In the genomic region with DNA sequence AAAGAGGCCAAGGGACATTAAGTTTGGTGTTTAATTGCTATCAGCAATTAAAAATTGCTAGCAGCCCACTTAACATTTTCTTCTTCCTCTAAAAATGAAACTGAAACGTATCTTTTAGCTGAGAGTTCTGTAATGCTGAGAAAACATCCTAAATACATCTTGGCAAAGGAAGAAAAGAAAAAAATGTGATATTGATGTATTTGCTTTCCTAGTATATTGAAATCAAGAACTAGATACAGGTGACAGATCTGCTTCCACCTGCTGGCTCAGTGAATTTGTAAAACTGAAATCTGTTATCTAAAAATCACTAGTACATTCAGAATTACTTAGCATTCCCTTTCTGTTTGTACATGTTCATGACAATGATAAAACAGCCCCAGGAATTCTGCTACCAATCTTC, we compare ENCODE assay signal across 12 cellular contexts.
DNase-seq lines count a peak whose midpoint lies in the region; ATAC-seq and TF ChIP-seq lines count a peak whose summit lies in the region.
"Had no signal": no experiment of that assay in that cellular context is flagged by ENCODE, and none has a peak within 500 bp of the region (broad histone marks: within the 10 kb centered on the region; RNA-seq: fewer than 3 reads in every experiment).

No MANE protein-coding gene starts in this region.

- H3K36me3 Mint-ChIP-seq in endodermal cell (ENCODE audit: low read depth) = no peaks in the 10 kb centered on the region
- H3K36me3 Mint-ChIP-seq: brain had no signal

- no peak overlapping the region for H3K27ac Mint-ChIP-seq in endodermal cell

- H3K9ac ChIP-seq in endodermal cell (ENCODE audit: extremely low read depth, low read length, poor library complexity, severe bottlenecking) = no peak overlapping the region

- WGBS in right cardiac atrium = 13% methylated on average over 1 of the region's 1 CpG
- WGBS in right lobe of liver (ENCODE audit: insufficient coverage, low coverage, low lambda C conversion rate, missing lambda C conversion rate) = 0% methylated on average over 1 of the region's 1 CpG
- 83% methylated on average over 1 of the region's 1 CpG; no CpG with 5 or more reads in 1 of the 2 experiments for WGBS in endodermal cell (ENCODE audit: insufficient coverage in 1 of 2, insufficient read length in 1 of 2), 2 experiments

- H3K9me3 Mint-ChIP-seq in endodermal cell = no peaks in the 10 kb centered on the region
- H3K9me3 Mint-ChIP-seq: brain had no signal

- no peaks in the 10 kb centered on the region for H3K4me1 ChIP-seq in right cardiac atrium (ENCODE audit: control insufficient read depth, insufficient read depth, low read length)
- peaks cover 0 to 15% (median 7%) of the 10 kb centered on the region in 4 donors for H3K4me1 ChIP-seq in right lobe of liver
- H3K4me1 ChIP-seq in upper lobe of right lung = peaks cover 7% of the 10 kb centered on the region
- H3K4me1 ChIP-seq in endodermal cell (ENCODE audit: control insufficient read depth, insufficient read depth, low read length) = no peaks in the 10 kb centered on the region

- H3K4me3 ChIP-seq in right cardiac atrium (ENCODE audit: low read length) (peak overlapping the region; percentile 64), right lobe of liver (peak overlapping the region in 1 of 3 donors; percentile 7), upper lobe of right lung (peak overlapping the region; percentile 29), endodermal cell (ENCODE audit: low read length) (no peak overlapping the region)

- ATAC-seq in right cardiac atrium (no peak), left ventricle myocardium superior (no peak), right lobe of liver (peak in 3 of 4 donors; percentile 40 to 56 (median 40)), upper lobe of right lung (no peak)
- ATAC-seq: activated CD4-positive, CD25-positive, alpha-beta regulatory T cell treated with anti-CD3 and anti-CD28 coated beads, Interleukin-2, amount 50 U/mL, for 24 hours had no signal

- no peak for DNase-seq in right cardiac atrium
- DNase-seq in left ventricle myocardium superior = no peak
- no peak for DNase-seq in right lobe of liver
- DNase-seq in upper lobe of right lung = no peak
- no peak for DNase-seq in endodermal cell
- DNase-seq in kidney glomerular epithelial cell (lab: John Stamatoyannopoulos, UW) = no peak
- no peak for DNase-seq in RKO (ENCODE audit: low spot score)
- DNase-seq: NCI-H1092 treated with DMSO at 0.1 percent for 48 hours, trophoblast cell had no signal

- H3K4me1 Mint-ChIP-seq in endodermal cell = no peaks in the 10 kb centered on the region

- H3K4me3 Mint-ChIP-seq in endodermal cell = no peak overlapping the region

- H3K27me3 Mint-ChIP-seq in endodermal cell (ENCODE audit: insufficient read depth) = no peaks in the 10 kb centered on the region
- H3K27me3 Mint-ChIP-seq: brain had no signal

- no peaks in the 10 kb centered on the region for H3K27me3 ChIP-seq in right cardiac atrium (ENCODE audit: control insufficient read depth, insufficient read depth)
- H3K27me3 ChIP-seq in right lobe of liver = no peaks in the 10 kb centered on the region
- H3K27me3 ChIP-seq in upper lobe of right lung = no peaks in the 10 kb centered on the region
- H3K27me3 ChIP-seq in endodermal cell (ENCODE audit: control insufficient read depth, insufficient read depth, low read length, poor library complexity, severe bottlenecking) = no peaks in the 10 kb centered on the region

- no peak overlapping the region for H3K27ac ChIP-seq in right cardiac atrium (ENCODE audit: low read length)
- H3K27ac ChIP-seq in VCaP = peak overlapping the region; percentile 1; the same call in 1 of the 2 replicates
- peak overlapping the region; percentile 49 to 63 (median 53) for H3K27ac ChIP-seq in right lobe of liver
- H3K27ac ChIP-seq in upper lobe of right lung = peak overlapping the region; percentile 1
- no peak overlapping the region for H3K27ac ChIP-seq in endodermal cell (ENCODE audit: low read depth, low read length)

- no peaks in the 10 kb centered on the region for H3K9me3 ChIP-seq in right cardiac atrium (ENCODE audit: control insufficient read depth, low read length)
- no peaks in the 10 kb centered on the region for H3K9me3 ChIP-seq in right lobe of liver
- no peaks in the 10 kb centered on the region for H3K9me3 ChIP-seq in upper lobe of right lung
- H3K9me3 ChIP-seq in endodermal cell (ENCODE audit: control insufficient read depth, low read length) = no peaks in the 10 kb centered on the region

- intact Hi-C loops in right cardiac atrium (cut with DNase I) (no loop called here), left ventricle myocardium superior (cut with micrococcal nuclease) (no loop called here), right lobe of liver (cut with DNase I) (no loop called here), upper lobe of right lung (cut with DNase I) (no loop called here)

- H3K36me3 ChIP-seq in right lobe of liver (no peaks in the 10 kb centered on the region), upper lobe of right lung (no peaks in the 10 kb centered on the region), endodermal cell (ENCODE audit: control insufficient read depth, insufficient read depth, low read length) (no peaks in the 10 kb centered on the region)

- TF ChIP-seq CTCF in VCaP (conservative IDR thresholded peaks at IDR 0.05) (peak; percentile 33; the same call in 1 of the 2 replicates), right lobe of liver (IDR thresholded peaks at IDR 0.05) (no peak), upper lobe of right lung (IDR thresholded peaks at IDR 0.05) (no peak), endodermal cell (conservative IDR thresholded peaks at IDR 0.05) (no peak)

- TF ChIP-seq POLR2A in right lobe of liver (IDR thresholded peaks at IDR 0.05) = no peak

Comparison
In these comparisons a context has a peak if more than half of its experiments do, and no peak if none do; other contexts are left out.
1. ATAC-seq: peak in right lobe of liver (3 of 4); none in right cardiac atrium (0 of 2), left ventricle myocardium superior (single experiment) and upper lobe of right lung (single experiment).
2. H3K27ac ChIP-seq: peak in VCaP (single experiment), right lobe of liver (3 of 3) and upper lobe of right lung (single experiment); none in right cardiac atrium (single experiment) and endodermal cell (single experiment).